8 cellular contexts compared by ENCODE assay signal in the genomic region with DNA sequence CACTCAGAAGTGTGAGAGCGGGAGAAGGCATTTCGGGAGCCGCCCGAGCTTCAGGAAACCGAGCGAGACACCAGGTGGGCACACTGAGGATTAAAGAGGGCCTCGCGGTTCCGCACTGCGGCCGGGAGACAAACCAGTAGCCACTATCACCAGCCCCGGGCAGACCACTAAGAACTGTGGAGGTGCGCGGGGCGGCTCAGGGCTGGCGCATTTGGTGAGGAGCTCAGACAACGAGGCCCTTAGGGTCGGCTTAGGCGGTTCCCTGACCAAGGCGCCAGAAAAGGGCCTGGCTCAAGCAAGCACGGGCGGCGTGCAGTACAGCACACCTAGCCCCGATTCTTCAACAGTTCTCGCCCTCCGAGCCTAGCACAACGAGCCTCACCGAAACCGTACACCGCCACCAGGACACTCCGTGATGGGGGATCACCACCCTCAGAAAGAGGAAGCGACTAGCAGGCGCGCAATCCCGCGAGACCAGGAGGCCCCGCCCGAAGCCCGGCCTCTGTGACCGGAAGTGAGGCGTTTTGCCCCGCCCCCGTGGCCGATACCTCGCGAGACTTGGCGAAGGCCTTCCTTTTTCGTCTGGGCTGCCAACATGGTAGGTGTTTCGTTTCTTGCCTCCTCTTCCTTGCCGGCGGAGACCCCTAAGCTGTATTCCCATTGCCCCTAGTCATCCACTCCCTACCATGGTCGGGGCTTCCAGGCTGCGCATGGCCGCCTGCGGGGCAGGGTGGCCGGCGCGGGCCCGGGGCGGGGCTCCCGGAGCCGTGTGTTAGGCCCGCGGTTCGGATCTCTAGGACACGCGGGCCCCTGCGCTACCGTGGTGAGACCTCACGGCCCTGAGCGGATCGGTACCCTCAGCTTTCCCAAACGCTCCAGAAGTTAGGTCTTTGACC. TPM values are rescaled to one million over a fixed set of nuclear protein-coding genes. Genes with fewer than 3 reads are reported as not detected.
A peak's percentile ranks its signal among the peaks of the same experiment; 100 is the strongest.
DNase-seq lines count a peak whose midpoint lies in the region; ATAC-seq and TF ChIP-seq lines count a peak whose summit lies in the region.

A gene (plus strand): TSS at position 574 of the 896 bp plus-strand sequence. CDS start 22 bp downstream, at position 596.
A gene with protein sequence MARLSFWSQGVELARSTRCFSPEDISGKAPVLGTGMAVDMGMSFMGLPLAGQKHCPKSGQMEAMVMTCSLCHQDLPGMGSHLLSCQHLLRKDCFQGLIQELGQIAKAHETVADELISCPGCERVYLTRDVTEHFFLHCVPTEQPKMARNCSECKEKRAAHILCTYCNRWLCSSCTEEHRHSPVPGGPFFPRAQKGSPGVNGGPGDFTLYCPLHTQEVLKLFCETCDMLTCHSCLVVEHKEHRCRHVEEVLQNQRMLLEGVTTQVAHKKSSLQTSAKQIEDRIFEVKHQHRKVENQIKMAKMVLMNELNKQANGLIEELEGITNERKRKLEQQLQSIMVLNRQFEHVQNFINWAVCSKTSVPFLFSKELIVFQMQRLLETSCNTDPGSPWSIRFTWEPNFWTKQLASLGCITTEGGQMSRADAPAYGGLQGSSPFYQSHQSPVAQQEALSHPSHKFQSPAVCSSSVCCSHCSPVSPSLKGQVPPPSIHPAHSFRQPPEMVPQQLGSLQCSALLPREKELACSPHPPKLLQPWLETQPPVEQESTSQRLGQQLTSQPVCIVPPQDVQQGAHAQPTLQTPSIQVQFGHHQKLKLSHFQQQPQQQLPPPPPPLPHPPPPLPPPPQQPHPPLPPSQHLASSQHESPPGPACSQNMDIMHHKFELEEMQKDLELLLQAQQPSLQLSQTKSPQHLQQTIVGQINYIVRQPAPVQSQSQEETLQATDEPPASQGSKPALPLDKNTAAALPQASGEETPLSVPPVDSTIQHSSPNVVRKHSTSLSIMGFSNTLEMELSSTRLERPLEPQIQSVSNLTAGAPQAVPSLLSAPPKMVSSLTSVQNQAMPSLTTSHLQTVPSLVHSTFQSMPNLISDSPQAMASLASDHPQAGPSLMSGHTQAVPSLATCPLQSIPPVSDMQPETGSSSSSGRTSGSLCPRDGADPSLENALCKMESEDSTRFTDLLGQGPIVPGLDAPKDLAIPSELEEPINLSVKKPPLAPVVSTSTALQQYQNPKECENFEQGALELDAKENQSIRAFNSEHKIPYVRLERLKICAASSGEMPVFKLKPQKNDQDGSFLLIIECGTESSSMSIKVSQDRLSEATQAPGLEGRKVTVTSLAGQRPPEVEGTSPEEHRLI (N-terminal part only) (minus strand): TSS at position 447 of the 896 bp plus-strand sequence. CDS start 10,391 bp downstream, outside the sequence.

- H2AFZ ChIP-seq in mammary epithelial cell (ENCODE audit: low read depth, low read length): peak within 1 kb of the TSS; percentile 81

- ATAC-seq in HG03175 (IDR thresholded peaks at IDR 0.05; ENCODE audit: unreplicated experiment): peak; percentile 95

- no peaks in the 10 kb centered on the region for H4K20me1 ChIP-seq in mammary epithelial cell (ENCODE audit: insufficient read depth, low read length)

- H3K79me2 ChIP-seq in mammary epithelial cell (ENCODE audit: insufficient read depth, low read length): peaks cover 56% of the 10 kb centered on the region

- peaks cover 48 to 56% of the 10 kb centered on the region in 2 donors for H3K4me1 Mint-ChIP-seq in immature natural killer cell

- DNase-seq in AG08396 (ENCODE audit: low spot score): peak; percentile 91
- DNase-seq in NCI-H2227 treated with DMSO at 0.1 percent for 48 hours (lab: John Stamatoyannopoulos, UW): peak; percentile 92
- peak; percentile 94 for DNase-seq in mammary epithelial cell
- DNase-seq in immature natural killer cell: peak; percentile 98 to 99 (median 98)
- peak; percentile 93 for DNase-seq in smooth muscle cell of the brain vasculature (ENCODE audit: low read depth, low spot score)

- TF ChIP-seq CTCF in WI38 (IDR thresholded peaks at IDR 0.05; ENCODE audit: low read depth, low read length): no peak
- peak in 1 of 2 donors; percentile 9 for TF ChIP-seq CTCF in mammary epithelial cell (conservative IDR thresholded peaks at IDR 0.05 in 1 of 2, IDR thresholded peaks at IDR 0.05 in 1 of 2; ENCODE audit: extremely low read depth in 1 of 2, insufficient read depth in 1 of 2, low read depth in 1 of 2, low read length in 2 of 2)

- dilution Hi-C loops in mammary epithelial cell (cut with HindIII; ENCODE audit: low sequenced_read_pairs): no loop called here

- no peaks in the 10 kb centered on the region for H3K27me3 ChIP-seq in mammary epithelial cell (ENCODE audit: insufficient read depth, low read length)

- peak within 1 kb of the TSS; percentile 93 to 96 (median 95) for H3K4me3 Mint-ChIP-seq in immature natural killer cell

- intact Hi-C loops in mammary epithelial cell (cut with micrococcal nuclease): loop anchor here (2.0 to 10.0 kb wide), 4 partner anchors 78 to 882 kb away; no protein-coding TSS in a partner anchor

- TSS peak; percentile 83 for BruUV-seq in mammary epithelial cell (replicated peaks; lab: Mats Ljungman, UMichigan)

- H3K4me3 ChIP-seq in WI38 (ENCODE audit: low read depth, low read length) (peak within 1 kb of the TSS; percentile 98), mammary epithelial cell (replicated peaks in 1 of 3; ENCODE audit: insufficient read depth in 1 of 3, low read depth in 2 of 3, low read length in 3 of 3) (peak within 1 kb of the TSS; percentile 75 to 98 (median 78))

- peak within 1 kb of the TSS; percentile 98 for H3K9ac ChIP-seq in mammary epithelial cell (ENCODE audit: insufficient read depth, low read length)

- peaks cover 17 to 25% (median 17%) of the 10 kb centered on the region in 3 donors for H3K36me3 Mint-ChIP-seq in immature natural killer cell

- peak within 1 kb of the TSS; percentile 94 to 99 (median 97) for H3K27ac Mint-ChIP-seq in immature natural killer cell

- in situ Hi-C loops in GM18951 (cut with MboI; ENCODE audit: low sequenced_read_pairs, unreplicated experiment) (no loop called here), mammary epithelial cell (cut with MboI; ENCODE audit: low sequenced_read_pairs in 2 of 2) (loop anchor here in 1 of 2 donors (5.0 to 25.0 kb wide), 2 partner anchors 80 to 445 kb away; no protein-coding TSS in a partner anchor)

- peak within 1 kb of the TSS; percentile 94 for H3K27ac ChIP-seq in mammary epithelial cell (ENCODE audit: insufficient read depth, low read depth, low read length)

- no peaks in the 10 kb centered on the region for H3K9me3 ChIP-seq in mammary epithelial cell (replicated peaks; ENCODE audit: insufficient read depth, low read length)

- WGBS in mammary epithelial cell (ENCODE audit: low coverage, missing lambda C conversion rate): 1% methylated on average over 48 of the region's 73 CpGs

- peak; percentile 99 for TF ChIP-seq POLR2A in GM18951 (IDR thresholded peaks at IDR 0.05; ENCODE audit: extremely low read depth, insufficient read depth, insufficient read length)

- peaks cover 24% of the 10 kb centered on the region for H3K36me3 ChIP-seq in mammary epithelial cell (ENCODE audit: insufficient read depth, low read length)

- H3K4me2 ChIP-seq in mammary epithelial cell (ENCODE audit: insufficient read depth, low read depth, low read length): peak within 1 kb of the TSS; percentile 93

- CTCF ChIA-PET in mammary epithelial cell (lab: Charles Lee; ENCODE audit: low non-redundant PET): interaction anchor here (0.6 to 0.7 kb wide), 3 partner anchors 85 to 655 kb away, joined by 3 to 4 read pairs (median 3); no protein-coding TSS in a partner anchor

- H3K4me1 ChIP-seq in mammary epithelial cell (ENCODE audit: insufficient read depth, low read length): peaks cover 18% of the 10 kb centered on the region

- H3K9me3 Mint-ChIP-seq in immature natural killer cell: no peaks in the 10 kb centered on the region

- H3K27me3 Mint-ChIP-seq in immature natural killer cell (ENCODE audit: low read depth in 3 of 3): peaks cover 2 to 13% (median 13%) of the 10 kb centered on the region in 3 donors

RNA-seq across cellular contexts. Expression of the first gene that starts in this region (rescaled TPM):
- total RNA-seq in mammary epithelial cell: 100 to 1,000 TPM; 473 to 864 TPM
- polyA plus RNA-seq in mammary epithelial cell (1,200 TPM), immature natural killer cell (1,000 to 10,000 TPM; 1,341 to 3,208 (median 1,820) TPM)
- 617 TPM for polyA minus RNA-seq in mammary epithelial cell

RNA-seq across cellular contexts. Expression of the second gene that starts in this region (rescaled TPM):
- 10 to 100 TPM in 1 of 2 donors, 1 to 10 TPM in 1; 7.0 to 17.5 TPM for total RNA-seq in mammary epithelial cell
- polyA plus RNA-seq in mammary epithelial cell (2.2 TPM), immature natural killer cell (under 1 TPM; 0.48 to 0.97 (median 0.55) TPM)
- 8.9 TPM for polyA minus RNA-seq in mammary epithelial cell

Comparison
In these comparisons a context has a peak if more than half of its experiments do, and no peak if none do; other contexts are left out.
1. Peak in every context shown above with its lines: DNase-seq, ATAC-seq, H3K4me3 ChIP-seq and H3K27ac ChIP-seq.